In genomic region chr9:135948873-135949665, GRCh38 we compare ENCODE assay signal across 20 cellular contexts. TPM values are rescaled to one million over a fixed set of nuclear protein-coding genes. Genes with fewer than 3 reads are reported as not detected.
DNase-seq lines count a peak whose midpoint lies in the region; ATAC-seq and TF ChIP-seq lines count a peak whose summit lies in the region.
"Had no signal": no experiment of that assay in that cellular context is flagged by ENCODE, and none has a peak within 500 bp of the region (broad histone marks: within the 10 kb centered on the region; RNA-seq: fewer than 3 reads in every experiment).

No MANE protein-coding gene starts in this region.

- no peaks in the 10 kb centered on the region for H4K20me1 ChIP-seq in mammary epithelial cell (ENCODE audit: insufficient read depth, low read length)

- H3K36me3 Mint-ChIP-seq in T-helper 17 cell (ENCODE audit: low read depth) = peaks cover 20% of the 10 kb centered on the region
- H3K36me3 Mint-ChIP-seq in nephron progenitor cell (ENCODE audit: low read depth) = peaks cover 57% of the 10 kb centered on the region
- H3K36me3 Mint-ChIP-seq in type B pancreatic cell = peaks cover 34% of the 10 kb centered on the region

- no peak for TF ChIP-seq EP300 in sigmoid colon (IDR thresholded peaks at IDR 0.05)

- H3K27me3 ChIP-seq in mammary epithelial cell (ENCODE audit: insufficient read depth, low read length) (no peaks in the 10 kb centered on the region), sigmoid colon (no peaks in the 10 kb centered on the region)
- H3K27me3 ChIP-seq: testis had no signal

- H3K36me3 ChIP-seq in mammary epithelial cell (ENCODE audit: insufficient read depth, low read length) (peaks cover 7% of the 10 kb centered on the region), sigmoid colon (peaks cover 25 to 97% (median 63%) of the 10 kb centered on the region in 4 donors)

- CTCF ChIA-PET in mammary epithelial cell (lab: Charles Lee; ENCODE audit: low non-redundant PET) = no interaction called here

- no peak overlapping the region for H3K9ac ChIP-seq in mammary epithelial cell (ENCODE audit: insufficient read depth, low read length)

- H3K79me2 ChIP-seq in mammary epithelial cell (ENCODE audit: insufficient read depth, low read length) = peaks cover 25% of the 10 kb centered on the region

- H3K27ac ChIP-seq in mammary epithelial cell (ENCODE audit: insufficient read depth, low read depth, low read length) (no peak overlapping the region), sigmoid colon (no peak overlapping the region)
- H3K27ac ChIP-seq: testis had no signal

- H3K9me3 Mint-ChIP-seq in nephron progenitor cell (no peaks in the 10 kb centered on the region), type B pancreatic cell (no peaks in the 10 kb centered on the region)
- H3K9me3 Mint-ChIP-seq: activated naive CD4-positive, alpha-beta T cell treated with anti-CD3 and anti-CD28 coated beads, Interleukin-2, amount 50 U/mL, for 24 hours; activated T-cell treated with anti-CD3 and anti-CD28 coated beads, Interleukin-2, amount 50 U/mL, for 72 hours; natural killer cell treated with Interleukin-12 subunit alpha and Interleukin-12 subunit beta and Interleukin-15 and Interleukin-18, amount 100 ng/mL, for 72 hours had no signal

- H3K4me1 ChIP-seq in mammary epithelial cell (ENCODE audit: insufficient read depth, low read length) (peaks cover 30% of the 10 kb centered on the region), sigmoid colon (no peaks in the 10 kb centered on the region)
- H3K4me1 ChIP-seq: testis had no signal

- no peak for TF ChIP-seq POLR2A in sigmoid colon (IDR thresholded peaks at IDR 0.05)

- H3K4me1 Mint-ChIP-seq in T-helper 17 cell (peaks cover 9% of the 10 kb centered on the region), nephron progenitor cell (peaks cover 46% of the 10 kb centered on the region), type B pancreatic cell (ENCODE audit: unreplicated experiment) (peaks cover 13% of the 10 kb centered on the region)
- H3K4me1 Mint-ChIP-seq: activated naive CD4-positive, alpha-beta T cell treated with anti-CD3 and anti-CD28 coated beads, Interleukin-2, amount 50 U/mL, for 24 hours had no signal

- in situ Hi-C loops in mammary epithelial cell (cut with MboI; ENCODE audit: low sequenced_read_pairs in 2 of 2) = no loop called here

- H3K4me3 Mint-ChIP-seq in T-helper 17 cell (no peak overlapping the region), nephron progenitor cell (peak overlapping the region; percentile 2), type B pancreatic cell (no peak overlapping the region)
- H3K4me3 Mint-ChIP-seq: activated CD8-positive, alpha-beta T cell treated with anti-CD3 and anti-CD28 coated beads, Interleukin-2, amount 10 ng/mL, durations not matched to agents 7 days and 5 days; activated naive CD4-positive, alpha-beta T cell treated with anti-CD3 and anti-CD28 coated beads, Interleukin-2, amount 50 U/mL, for 24 hours; activated T-cell treated with anti-CD3 and anti-CD28 coated beads, Interleukin-2, amount 50 U/mL, for 72 hours; natural killer cell treated with Interleukin-12 subunit alpha and Interleukin-12 subunit beta and Interleukin-15 and Interleukin-18, amount 100 ng/mL, for 72 hours had no signal

- H3K4me3 ChIP-seq in mammary epithelial cell (replicated peaks in 1 of 3; ENCODE audit: insufficient read depth in 1 of 3, low read depth in 2 of 3, low read length in 3 of 3) = no peak overlapping the region
- H3K4me3 ChIP-seq in sigmoid colon = no peak overlapping the region
- H3K4me3 ChIP-seq: testis had no signal

- dilution Hi-C loops in mammary epithelial cell (cut with HindIII; ENCODE audit: low sequenced_read_pairs) = no loop called here

- no peak for TF ChIP-seq CTCF in mammary epithelial cell (conservative IDR thresholded peaks at IDR 0.05 in 1 of 2, IDR thresholded peaks at IDR 0.05 in 1 of 2; ENCODE audit: extremely low read depth in 1 of 2, insufficient read depth in 1 of 2, low read depth in 1 of 2, low read length in 2 of 2)
- no peak for TF ChIP-seq CTCF in nephron progenitor cell (IDR thresholded peaks at IDR 0.05)
- no peak for TF ChIP-seq CTCF in type B pancreatic cell (conservative IDR thresholded peaks at IDR 0.05)
- no peak for TF ChIP-seq CTCF in sigmoid colon (IDR thresholded peaks at IDR 0.05)

- H3K4me2 ChIP-seq in mammary epithelial cell (ENCODE audit: insufficient read depth, low read depth, low read length) = no peak overlapping the region

- H2AFZ ChIP-seq in mammary epithelial cell (ENCODE audit: low read depth, low read length) = no peak overlapping the region

- no TSS peak for BruUV-seq in mammary epithelial cell (replicated peaks; lab: Mats Ljungman, UMichigan)

- no peak for DNase-seq in T-helper 17 cell
- peak; percentile 36 for DNase-seq in mammary epithelial cell
- DNase-seq in nephron progenitor cell = no peak
- no peak for DNase-seq in type B pancreatic cell (ENCODE audit: extremely low spot score, unreplicated experiment)
- DNase-seq in sigmoid colon = no peak
- DNase-seq in NOMO-1 (lab: John Stamatoyannopoulos, UW; ENCODE audit: unreplicated experiment in 2 of 2) = no peak
- DNase-seq: activated CD8-positive, alpha-beta T cell treated with anti-CD3 and anti-CD28 coated beads, Interleukin-2, amount 10 ng/mL, durations not matched to agents 7 days and 5 days; activated T-cell treated with anti-CD3 and anti-CD28 coated beads, Interleukin-2, amount 50 U/mL, for 72 hours; COR-L47; cortex of kidney; foreskin fibroblast; hypothalamus; mesendoderm; NCI-H1417; NCI-H82; PC-3; testis had no signal

- no peak for ATAC-seq in T-helper 17 cell
- ATAC-seq in HG03196 (IDR thresholded peaks at IDR 0.05; ENCODE audit: unreplicated experiment) = no peak
- ATAC-seq: activated CD8-positive, alpha-beta T cell treated with anti-CD3 and anti-CD28 coated beads, Interleukin-2, amount 10 ng/mL, durations not matched to agents 7 days and 5 days; activated T-cell treated with anti-CD3 and anti-CD28 coated beads, Interleukin-2, amount 50 U/mL, for 72 hours; PC-3 had no signal

- WGBS in mammary epithelial cell (ENCODE audit: low coverage, missing lambda C conversion rate) = 54% methylated on average over 8 of the region's 14 CpGs
- WGBS in sigmoid colon, 2 donors = 92 to 93% methylated on average over 14 of the region's 14 CpGs

- intact Hi-C loops in mammary epithelial cell (cut with micrococcal nuclease) = no loop called here
- intact Hi-C loops in sigmoid colon (cut with DNase I) = no loop called here

- H3K9me3 ChIP-seq in T-helper 17 cell (ENCODE audit: control insufficient read depth, low read length, poor library complexity, severe bottlenecking) (no peaks in the 10 kb centered on the region), mammary epithelial cell (replicated peaks; ENCODE audit: insufficient read depth, low read length) (no peaks in the 10 kb centered on the region), sigmoid colon (no peaks in the 10 kb centered on the region)
- H3K9me3 ChIP-seq: testis had no signal

- H3K27ac Mint-ChIP-seq in T-helper 17 cell = peak overlapping the region; percentile 43
- peak overlapping the region; percentile 84 for H3K27ac Mint-ChIP-seq in nephron progenitor cell
- H3K27ac Mint-ChIP-seq in type B pancreatic cell = peak overlapping the region; percentile 68
- H3K27ac Mint-ChIP-seq: activated CD8-positive, alpha-beta T cell treated with anti-CD3 and anti-CD28 coated beads, Interleukin-2, amount 10 ng/mL, durations not matched to agents 7 days and 5 days; activated naive CD4-positive, alpha-beta T cell treated with anti-CD3 and anti-CD28 coated beads, Interleukin-2, amount 50 U/mL, for 24 hours; activated T-cell treated with anti-CD3 and anti-CD28 coated beads, Interleukin-2, amount 50 U/mL, for 72 hours; natural killer cell treated with Interleukin-12 subunit alpha and Interleukin-12 subunit beta and Interleukin-15 and Interleukin-18, amount 100 ng/mL, for 72 hours had no signal

- H3K27me3 Mint-ChIP-seq in T-helper 17 cell (no peaks in the 10 kb centered on the region), nephron progenitor cell (ENCODE audit: low read depth, poor library complexity) (no peaks in the 10 kb centered on the region), type B pancreatic cell (no peaks in the 10 kb centered on the region)
- H3K27me3 Mint-ChIP-seq: activated naive CD4-positive, alpha-beta T cell treated with anti-CD3 and anti-CD28 coated beads, Interleukin-2, amount 50 U/mL, for 24 hours; natural killer cell treated with Interleukin-12 subunit alpha and Interleukin-12 subunit beta and Interleukin-15 and Interleukin-18, amount 100 ng/mL, for 72 hours had no signal

RNA-seq across cellular contexts. Expression of gene UBAC1, which starts 12.1 kb away (rescaled TPM):
- total RNA-seq in T-helper 17 cell = 10 to 100 TPM; 23.2 to 23.7 TPM
- 10 to 100 TPM; 39.2 to 43.4 TPM for total RNA-seq in mammary epithelial cell
- 48.8 TPM for polyA plus RNA-seq in mammary epithelial cell
- polyA minus RNA-seq in mammary epithelial cell = 47.1 TPM
- 34.5 and 45.2 TPM in 2 replicates for total RNA-seq in type B pancreatic cell (ENCODE audit: low replicate concordance)
- total RNA-seq in sigmoid colon = 10 to 100 TPM; 57.4 to 80.9 (median 67.3) TPM
- 10 to 100 TPM; 60.8 to 76.3 (median 71.8) TPM for polyA plus RNA-seq in sigmoid colon

RNA-seq across cellular contexts. Expression of gene CAMSAP1, which starts 41.7 kb away (rescaled TPM):
- total RNA-seq in T-helper 17 cell (10 to 100 TPM; 32.6 to 39.3 TPM), mammary epithelial cell (10 to 100 TPM; 23.5 to 25.5 TPM), type B pancreatic cell (ENCODE audit: low replicate concordance) (33.9 and 58.2 TPM in 2 replicates), sigmoid colon (10 to 100 TPM; 19.4 to 37.7 (median 21.2) TPM)
- polyA plus RNA-seq in mammary epithelial cell (6.0 TPM), sigmoid colon (1 to 10 TPM; 2.3 to 6.1 (median 2.4) TPM)
- 25.7 TPM for polyA minus RNA-seq in mammary epithelial cell
